Comparison of ENCODE assay signal across 1 cellular context in the genomic region with DNA sequence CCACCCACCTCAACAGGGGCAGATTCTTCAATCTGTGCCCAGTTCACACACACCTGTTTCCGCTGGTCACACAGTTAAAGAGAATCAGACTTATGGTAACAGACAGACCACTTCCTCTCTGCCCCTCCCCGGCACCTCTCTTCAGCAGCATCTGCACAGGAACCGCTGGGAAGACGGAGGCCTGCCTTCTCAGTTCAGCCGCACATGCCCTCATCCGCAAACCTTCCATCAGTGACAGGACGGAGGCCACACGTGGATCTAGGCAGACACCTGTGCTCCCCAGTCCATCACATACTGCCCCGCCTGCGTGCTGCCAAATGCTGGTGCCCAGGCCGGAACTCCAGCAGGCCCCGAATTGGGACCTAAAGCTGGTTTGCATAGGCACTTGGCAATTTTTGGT.
TF ChIP-seq lines count a peak whose summit lies in the region.

No MANE protein-coding gene starts in this region.

TF ChIP-seq in K562, 482 proteins besides CTCF, POLR2A, EP300 and RAD21:
- TF ChIP-seq, protein P1, sequence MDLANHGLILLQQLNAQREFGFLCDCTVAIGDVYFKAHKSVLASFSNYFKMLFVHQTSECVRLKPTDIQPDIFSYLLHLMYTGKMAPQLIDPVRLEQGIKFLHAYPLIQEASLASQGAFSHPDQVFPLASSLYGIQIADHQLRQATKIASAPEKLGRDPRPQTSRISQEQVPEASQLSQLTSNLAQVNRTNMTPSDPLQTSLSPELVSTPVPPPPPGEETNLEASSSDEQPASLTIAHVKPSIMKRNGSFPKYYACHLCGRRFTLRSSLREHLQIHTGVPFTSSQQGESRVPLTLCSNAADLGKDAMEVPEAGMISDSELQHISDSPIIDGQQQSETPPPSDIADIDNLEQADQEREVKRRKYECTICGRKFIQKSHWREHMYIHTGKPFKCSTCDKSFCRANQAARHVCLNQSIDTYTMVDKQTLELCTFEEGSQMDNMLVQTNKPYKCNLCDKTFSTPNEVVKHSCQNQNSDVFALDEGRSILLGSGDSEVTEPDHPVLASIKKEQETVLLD (IDR thresholded peaks at IDR 0.05), result no peak
- TF ChIP-seq MAZ (CRISPR knock-in tag; conservative IDR thresholded peaks at IDR 0.05 in 1 of 2, IDR thresholded peaks at IDR 0.05 in 1 of 2), result no peak
- no peak for TF ChIP-seq ATF7 (IDR thresholded peaks at IDR 0.05)
- TF ChIP-seq ZNF764 (CRISPR knock-in tag; IDR thresholded peaks at IDR 0.05; ENCODE audit: low read depth), result no peak
- no peak for TF ChIP-seq SMARCC2 (IDR thresholded peaks at IDR 0.05; ENCODE audit: low read depth)
- TF ChIP-seq, protein P2, sequence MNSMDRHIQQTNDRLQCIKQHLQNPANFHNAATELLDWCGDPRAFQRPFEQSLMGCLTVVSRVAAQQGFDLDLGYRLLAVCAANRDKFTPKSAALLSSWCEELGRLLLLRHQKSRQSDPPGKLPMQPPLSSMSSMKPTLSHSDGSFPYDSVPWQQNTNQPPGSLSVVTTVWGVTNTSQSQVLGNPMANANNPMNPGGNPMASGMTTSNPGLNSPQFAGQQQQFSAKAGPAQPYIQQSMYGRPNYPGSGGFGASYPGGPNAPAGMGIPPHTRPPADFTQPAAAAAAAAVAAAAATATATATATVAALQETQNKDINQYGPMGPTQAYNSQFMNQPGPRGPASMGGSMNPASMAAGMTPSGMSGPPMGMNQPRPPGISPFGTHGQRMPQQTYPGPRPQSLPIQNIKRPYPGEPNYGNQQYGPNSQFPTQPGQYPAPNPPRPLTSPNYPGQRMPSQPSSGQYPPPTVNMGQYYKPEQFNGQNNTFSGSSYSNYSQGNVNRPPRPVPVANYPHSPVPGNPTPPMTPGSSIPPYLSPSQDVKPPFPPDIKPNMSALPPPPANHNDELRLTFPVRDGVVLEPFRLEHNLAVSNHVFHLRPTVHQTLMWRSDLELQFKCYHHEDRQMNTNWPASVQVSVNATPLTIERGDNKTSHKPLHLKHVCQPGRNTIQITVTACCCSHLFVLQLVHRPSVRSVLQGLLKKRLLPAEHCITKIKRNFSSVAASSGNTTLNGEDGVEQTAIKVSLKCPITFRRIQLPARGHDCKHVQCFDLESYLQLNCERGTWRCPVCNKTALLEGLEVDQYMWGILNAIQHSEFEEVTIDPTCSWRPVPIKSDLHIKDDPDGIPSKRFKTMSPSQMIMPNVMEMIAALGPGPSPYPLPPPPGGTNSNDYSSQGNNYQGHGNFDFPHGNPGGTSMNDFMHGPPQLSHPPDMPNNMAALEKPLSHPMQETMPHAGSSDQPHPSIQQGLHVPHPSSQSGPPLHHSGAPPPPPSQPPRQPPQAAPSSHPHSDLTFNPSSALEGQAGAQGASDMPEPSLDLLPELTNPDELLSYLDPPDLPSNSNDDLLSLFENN (IDR thresholded peaks at IDR 0.05; ENCODE audit: low read depth in 2 of 2, low read length in 2 of 2), result no peak
- no peak for TF ChIP-seq KHSRP (IDR thresholded peaks at IDR 0.05)
- TF ChIP-seq ZNF77 (CRISPR knock-in tag; IDR thresholded peaks at IDR 0.05), result no peak
- TF ChIP-seq NFXL1 (CRISPR knock-in tag; IDR thresholded peaks at IDR 0.05), result no peak
- TF ChIP-seq SIRT6 (IDR thresholded peaks at IDR 0.05; ENCODE audit: low read depth, low read length), result no peak
- TF ChIP-seq SRSF7 (optimal IDR thresholded peaks at IDR 0.05; ENCODE audit: low read depth, low read length), result no peak
- no peak for TF ChIP-seq SMARCE1 (IDR thresholded peaks at IDR 0.05)
- TF ChIP-seq, protein P3, sequence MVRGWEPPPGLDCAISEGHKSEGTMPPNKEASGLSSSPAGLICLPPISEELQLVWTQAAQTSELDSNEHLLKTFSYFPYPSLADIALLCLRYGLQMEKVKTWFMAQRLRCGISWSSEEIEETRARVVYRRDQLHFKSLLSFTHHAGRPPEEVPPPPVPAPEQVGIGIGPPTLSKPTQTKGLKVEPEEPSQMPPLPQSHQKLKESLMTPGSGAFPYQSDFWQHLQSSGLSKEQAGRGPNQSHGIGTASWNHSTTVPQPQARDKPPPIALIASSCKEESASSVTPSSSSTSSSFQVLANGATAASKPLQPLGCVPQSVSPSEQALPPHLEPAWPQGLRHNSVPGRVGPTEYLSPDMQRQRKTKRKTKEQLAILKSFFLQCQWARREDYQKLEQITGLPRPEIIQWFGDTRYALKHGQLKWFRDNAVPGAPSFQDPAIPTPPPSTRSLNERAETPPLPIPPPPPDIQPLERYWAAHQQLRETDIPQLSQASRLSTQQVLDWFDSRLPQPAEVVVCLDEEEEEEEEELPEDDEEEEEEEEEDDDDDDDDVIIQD (CRISPR knock-in tag; IDR thresholded peaks at IDR 0.05), result no peak
- no peak for TF ChIP-seq ESRRB (CRISPR knock-in tag; IDR thresholded peaks at IDR 0.05; ENCODE audit: borderline replicate concordance)
- TF ChIP-seq, protein P4, sequence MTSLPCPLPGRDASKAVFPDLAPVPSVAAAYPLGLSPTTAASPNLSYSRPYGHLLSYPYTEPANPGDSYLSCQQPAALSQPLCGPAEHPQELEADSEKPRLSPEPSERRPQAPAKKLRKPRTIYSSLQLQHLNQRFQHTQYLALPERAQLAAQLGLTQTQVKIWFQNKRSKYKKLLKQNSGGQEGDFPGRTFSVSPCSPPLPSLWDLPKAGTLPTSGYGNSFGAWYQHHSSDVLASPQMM (CRISPR knock-in tag; IDR thresholded peaks at IDR 0.05), result no peak
- TF ChIP-seq, protein P5, sequence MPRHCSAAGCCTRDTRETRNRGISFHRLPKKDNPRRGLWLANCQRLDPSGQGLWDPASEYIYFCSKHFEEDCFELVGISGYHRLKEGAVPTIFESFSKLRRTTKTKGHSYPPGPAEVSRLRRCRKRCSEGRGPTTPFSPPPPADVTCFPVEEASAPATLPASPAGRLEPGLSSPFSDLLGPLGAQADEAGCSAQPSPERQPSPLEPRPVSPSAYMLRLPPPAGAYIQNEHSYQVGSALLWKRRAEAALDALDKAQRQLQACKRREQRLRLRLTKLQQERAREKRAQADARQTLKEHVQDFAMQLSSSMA (CRISPR knock-in tag; IDR thresholded peaks at IDR 0.05), result no peak
- no peak for TF ChIP-seq ZNF12 (CRISPR knock-in tag; IDR thresholded peaks at IDR 0.05)
- TF ChIP-seq CBX5 (IDR thresholded peaks at IDR 0.05; ENCODE audit: borderline replicate concordance, low read depth), result no peak
- TF ChIP-seq GABPA (tag; conservative IDR thresholded peaks at IDR 0.05; ENCODE audit: low read depth), result no peak
- no peak for TF ChIP-seq PHF21A (IDR thresholded peaks at IDR 0.05; ENCODE audit: borderline replicate concordance, low read depth)
TF ChIP-seq in K562: peak in this region for 0.
